8 cellular contexts compared by ENCODE assay signal in genomic region chr2:39124000-39124769, GRCh38. TPM values are rescaled to one million over a fixed set of nuclear protein-coding genes. Genes with fewer than 3 reads are reported as not detected.
DNase-seq lines count a peak whose midpoint lies in the region; ATAC-seq, FAIRE-seq and TF ChIP-seq lines count a peak whose summit lies in the region.

No MANE protein-coding gene starts in this region.

- under 1% methylated on average over 38 of the region's 59 CpGs for WGBS in HepG2 (ENCODE audit: low lambda C conversion rate)

- POLR2A ChIA-PET in HepG2 (lab: Yijun Ruan, JAX): interaction anchor here (0.6 to 2.8 kb wide), 15 partner anchors 10 to 627 kb away, joined by 3 to 58 read pairs (median 4); partner anchors contain the start of genes DHX57 and MORN2

- no peaks in the 10 kb centered on the region for H3K9me3 Mint-ChIP-seq in CD4-positive, CD25-positive, alpha-beta regulatory T cell

- H3K4me1 Mint-ChIP-seq in CD4-positive, CD25-positive, alpha-beta regulatory T cell: peaks cover 34 to 72% (median 52%) of the 10 kb centered on the region in 4 donors

- intact Hi-C loops in HepG2 (cut with micrococcal nuclease; ENCODE audit: unreplicated experiment): loop anchor here (1.0 to 10.0 kb wide), 5 partner anchors 8 to 369 kb away; partner anchors contain the start of gene SRSF7

- CTCF ChIA-PET in HepG2 (lab: Yijun Ruan, JAX; ENCODE audit: low intra/inter-chr PET ratio, low total read pairs): interaction anchor here (1.6 to 7.2 kb wide), 2 partner anchors 65 to 105 kb away, joined by 6 to 53 read pairs; no protein-coding TSS in a partner anchor

- peak overlapping the region; percentile 90 for H3K27ac ChIP-seq in CD4-positive, CD25-positive, alpha-beta regulatory T cell (ENCODE audit: insufficient read depth, low read length, poor library complexity, severe bottlenecking)
- H3K27ac ChIP-seq in HepG2 (ENCODE audit: extremely low read length, insufficient read depth, low read length): peak overlapping the region; percentile 93

- peak overlapping the region; percentile 84 for H2AFZ ChIP-seq in HepG2 (ENCODE audit: low read length)

- peak; percentile 42 for FAIRE-seq in HepG2 (lab: Jason Lieb, UNC)

- H3K9ac ChIP-seq in HepG2 (ENCODE audit: insufficient read depth, low read depth, low read length): peak overlapping the region; percentile 90

- peak overlapping the region; percentile 91 to 99 (median 98) for H3K4me3 Mint-ChIP-seq in CD4-positive, CD25-positive, alpha-beta regulatory T cell

- no peaks in the 10 kb centered on the region for H3K36me3 ChIP-seq in CD4-positive, CD25-positive, alpha-beta regulatory T cell (ENCODE audit: control insufficient read depth, insufficient read depth, low read length)
- H3K36me3 ChIP-seq in HepG2 (replicated peaks in 1 of 2; ENCODE audit: control insufficient read depth in 1 of 2, insufficient read depth in 2 of 2, low read length in 2 of 2): no peaks in the 10 kb centered on the region

- peak overlapping the region; percentile 96 for H3K4me3 ChIP-seq in CD4-positive, CD25-positive, alpha-beta regulatory T cell (ENCODE audit: low read depth, low read length)
- H3K4me3 ChIP-seq in HepG2 (replicated peaks in 1 of 3; ENCODE audit: insufficient read depth in 1 of 3, low read depth in 2 of 3, low read length in 3 of 3): peak overlapping the region; percentile 81 to 82 (median 81)

- no peaks in the 10 kb centered on the region for H3K27me3 ChIP-seq in CD4-positive, CD25-positive, alpha-beta regulatory T cell (ENCODE audit: control insufficient read depth, insufficient read depth, low read length)
- H3K27me3 ChIP-seq in HepG2 (ENCODE audit: control insufficient read depth in 1 of 2, insufficient read depth in 2 of 2, low read length in 2 of 2): no peaks in the 10 kb centered on the region; a peak in 1 of 5 replicates

- peak; percentile 85 to 90 for TF ChIP-seq POLR2A in HepG2 (IDR thresholded peaks at IDR 0.05; ENCODE audit: insufficient read depth in 1 of 2, low read depth in 2 of 2, low read length in 2 of 2)

- peak; percentile 94 to 99 (median 97) for DNase-seq in CD4-positive, CD25-positive, alpha-beta regulatory T cell
- DNase-seq in NCI-H526 treated with DMSO at 0.1 percent for 48 hours (lab: John Stamatoyannopoulos, UW): peak; percentile 83
- peak; percentile 94 for DNase-seq in activated CD4-positive, alpha-beta T cell treated with anti-CD3 and anti-CD28 coated beads, Interleukin-2, amount 50 U/mL, for 1 hour
- peak; percentile 95 for DNase-seq in dedifferentiated amniotic fluid mesenchymal stem cell (ENCODE audit: extremely low spot score)
- DNase-seq in HepG2 (ENCODE audit: low spot score): peak; percentile 97
- peak; percentile 90 to 91 for DNase-seq in stimulated activated CD4-positive, alpha-beta T cell treated with anti-CD3 and anti-CD28 coated beads, Interleukin-2, amount 100 ng/mL, for 48 hours

- H3K36me3 Mint-ChIP-seq in CD4-positive, CD25-positive, alpha-beta regulatory T cell: no peaks in the 10 kb centered on the region

- H3K4me1 ChIP-seq in CD4-positive, CD25-positive, alpha-beta regulatory T cell (ENCODE audit: control insufficient read depth, insufficient read depth, low read length, poor library complexity, severe bottlenecking): peaks cover 57% of the 10 kb centered on the region
- peaks cover 47% of the 10 kb centered on the region for H3K4me1 ChIP-seq in HepG2 (ENCODE audit: insufficient read depth, low read length)

- H3K27ac Mint-ChIP-seq in CD4-positive, CD25-positive, alpha-beta regulatory T cell: peak overlapping the region; percentile 94 to 99 (median 98)

- peak; percentile 72 for TF ChIP-seq RAD21 in HepG2 (CRISPR knock-in tag; IDR thresholded peaks at IDR 0.05)

- H3K4me2 ChIP-seq in HepG2 (ENCODE audit: low read depth, low read length): peak overlapping the region; percentile 96

- TF ChIP-seq EP300 in HepG2 (IDR thresholded peaks at IDR 0.05; ENCODE audit: low read depth in 2 of 2, low read length in 2 of 2): peak; percentile 43 to 78; a peak in 2 of 4 replicates
- peak; percentile 78 for TF ChIP-seq EP300 in HepG2 (CRISPR knock-in tag; IDR thresholded peaks at IDR 0.05; ENCODE audit: borderline replicate concordance)

- H4K20me1 ChIP-seq in HepG2 (ENCODE audit: insufficient read depth, low read length): peaks cover 9% of the 10 kb centered on the region

- TF ChIP-seq CTCF in HepG2 (CRISPR knock-in tag; IDR thresholded peaks at IDR 0.05): peak; percentile 93

- H3K9me3 ChIP-seq in CD4-positive, CD25-positive, alpha-beta regulatory T cell (ENCODE audit: control insufficient read depth in 2 of 2, low read length in 2 of 2): no peaks in the 10 kb centered on the region
- H3K9me3 ChIP-seq in HepG2 (ENCODE audit: low read length): no peaks in the 10 kb centered on the region

- BruUV-seq in HepG2 (replicated peaks; lab: Mats Ljungman, UMichigan): no TSS peak

- H3K79me2 ChIP-seq in HepG2 (ENCODE audit: insufficient read depth, low read length): peaks cover 16% of the 10 kb centered on the region

- ATAC-seq in CD4-positive, CD25-positive, alpha-beta regulatory T cell (ENCODE audit: low read depth in 2 of 2): peak; percentile 73 to 76
- ATAC-seq in GM19372 (IDR thresholded peaks at IDR 0.05; ENCODE audit: low read depth, unreplicated experiment): peak; percentile 57
- ATAC-seq in HG03521 (IDR thresholded peaks at IDR 0.05; ENCODE audit: unreplicated experiment): peak; percentile 67
- ATAC-seq in HepG2: peak; percentile 79

- peaks cover 6% of the 10 kb centered on the region for H3K27me3 Mint-ChIP-seq in CD4-positive, CD25-positive, alpha-beta regulatory T cell

- in situ Hi-C loops in HepG2 (cut with HindIII; ENCODE audit: extremely low pct_ligation_motif_present, low pct_unique_long_range_greater_than_20kb): no loop called here

TF ChIP-seq in HepG2, 621 proteins besides CTCF, POLR2A, EP300 and RAD21 (continues in another document):
- TF ChIP-seq ZSCAN25 (CRISPR knock-in tag; IDR thresholded peaks at IDR 0.05) (peak; percentile 87), JDP2 (CRISPR knock-in tag; IDR thresholded peaks at IDR 0.05; ENCODE audit: borderline replicate concordance) (no peak), ZSCAN22 (CRISPR knock-in tag; IDR thresholded peaks at IDR 0.05) (no peak), ETV6 (CRISPR knock-in tag; conservative IDR thresholded peaks at IDR 0.05) (0 out of 2 replicates have a peak, but pooled peaks have one; percentile 49), ZNF709 (CRISPR knock-in tag; IDR thresholded peaks at IDR 0.05) (peak; percentile 19; the same call in 1 of the 2 replicates), RXRA (CRISPR knock-in tag; IDR thresholded peaks at IDR 0.05) (peak; percentile 86), NR2C2 (CRISPR knock-in tag; IDR thresholded peaks at IDR 0.05; ENCODE audit: borderline replicate concordance) (peak; percentile 91), NR0B2 (CRISPR knock-in tag; IDR thresholded peaks at IDR 0.05) (peak; percentile 67; the same call in 1 of the 2 replicates)

RNA-seq across cellular contexts. Expression of gene SOS1, which starts 3.3 kb away (rescaled TPM):
- total RNA-seq in CD4-positive, CD25-positive, alpha-beta regulatory T cell: 50.4 TPM
- 10 to 100 TPM in 3 of 4 donors, 1 to 10 TPM in 1; 5.5 to 15.2 (median 11.9) TPM for polyA plus RNA-seq in CD4-positive, CD25-positive, alpha-beta regulatory T cell
- total RNA-seq in HepG2 (2016; rRNA removed; fragmentation: Illumina TruSeq; extraction: Trizol): 20.8 and 26.6 TPM in 2 replicates
- total RNA-seq in HepG2 (2016; cell fraction: cytosol; rRNA removed; fragmentation: Illumina TruSeq; extraction: Trizol; ENCODE audit: low read depth): 3.2 and 4.1 TPM in 2 replicates
- 21.0 and 28.9 TPM in 2 replicates for total RNA-seq in HepG2 (2016; cell fraction: insoluble cytoplasmic fraction; rRNA removed; fragmentation: Illumina TruSeq; extraction: Trizol)
- total RNA-seq in HepG2 (2016; cell fraction: membrane; rRNA removed; fragmentation: Illumina TruSeq; extraction: Trizol): 12.6 and 14.3 TPM in 2 replicates
- total RNA-seq in HepG2 (2016; cell fraction: nucleus; rRNA removed; fragmentation: Illumina TruSeq; extraction: Trizol): 49.5 and 63.9 TPM in 2 replicates
- polyA plus RNA-seq in HepG2 (2011; rRNA removed): 39.5 and 60.4 TPM in 2 replicates
- polyA plus RNA-seq in HepG2 (2011; cell fraction: cytosol; rRNA removed): 23.4 and 41.7 TPM in 2 replicates
- 69.6 and 75.7 TPM in 2 replicates for polyA plus RNA-seq in HepG2 (2011; cell fraction: nucleus; rRNA removed)
- 31.5 and 37.6 TPM in 2 replicates for polyA plus RNA-seq in HepG2 (2012)
- polyA plus RNA-seq in HepG2 (2016; cell fraction: cytosol; fragmentation: Illumina TruSeq; extraction: Trizol; ENCODE audit: low read depth): 0.43 and 0.49 TPM in 2 replicates
- 21.4 and 27.3 TPM in 2 replicates for polyA plus RNA-seq in HepG2 (2016; cell fraction: insoluble cytoplasmic fraction; fragmentation: Illumina TruSeq; extraction: Trizol; ENCODE audit: low read depth)
- 2.0 and 2.7 TPM in 2 replicates for polyA plus RNA-seq in HepG2 (2016; cell fraction: membrane; fragmentation: Illumina TruSeq; extraction: Trizol; ENCODE audit: low read depth)
- polyA plus RNA-seq in HepG2 (2016; cell fraction: nucleus; fragmentation: Illumina TruSeq; extraction: Trizol; ENCODE audit: insufficient read depth, low read depth): 56.1 and 68.3 TPM in 2 replicates
- 40.4 and 54.0 TPM in 2 replicates for polyA minus RNA-seq in HepG2 (2011; rRNA and poly(A)+ RNA removed; ENCODE audit: low replicate concordance)
- 39.9 and 41.5 TPM in 2 replicates for polyA minus RNA-seq in HepG2 (2011; cell fraction: cytosol; rRNA and poly(A)+ RNA removed)
- polyA minus RNA-seq in HepG2 (2011; cell fraction: nucleus; rRNA and poly(A)+ RNA removed): 211 and 214 TPM in 2 replicates

Comparison
In these comparisons a context has a peak if more than half of its experiments do, and no peak if none do; other contexts are left out.
1. Peak in every context shown above with its lines: DNase-seq, ATAC-seq, H3K4me3 ChIP-seq and H3K27ac ChIP-seq.